29 cellular contexts compared by ENCODE assay signal in genomic region chr5:55383254-55383653, GRCh38.
A peak's percentile ranks its signal among the peaks of the same experiment; 100 is the strongest.
DNase-seq lines count a peak whose midpoint lies in the region; ATAC-seq, FAIRE-seq and TF ChIP-seq lines count a peak whose summit lies in the region.
"Had no signal": no experiment of that assay in that cellular context is flagged by ENCODE, and none has a peak within 500 bp of the region (broad histone marks: within the 10 kb centered on the region; RNA-seq: fewer than 3 reads in every experiment).

No MANE protein-coding gene starts in this region.

- POLR2A ChIA-PET in GM12878 (lab: Charles Lee) = no interaction called here
- POLR2A ChIA-PET in PC-9 (lab: Charles Lee; ENCODE audit: unreplicated experiment) = no interaction called here

- H4K20me1 ChIP-seq in GM12878 (ENCODE audit: control insufficient read depth, insufficient read depth) (no peaks in the 10 kb centered on the region), PC-9 (ENCODE audit: insufficient read depth) (no peaks in the 10 kb centered on the region; the same call in 1 of the 2 replicates)

- DNase-seq in activated T-cell treated with anti-CD3 and anti-CD28 coated beads, Interleukin-2, amount 50 U/mL, for 72 hours = no peak
- DNase-seq in activated T-cell treated with anti-CD3 and anti-CD28 coated beads, Interleukin-2, amount 50 U/mL, for 4 hours = no peak
- DNase-seq in GM12878 (ENCODE audit: low read depth, low spot score) = no peak
- DNase-seq in frontal cortex (ENCODE audit: low spot score in 2 of 2) = no peak
- DNase-seq in small intestine = no peak
- no peak for DNase-seq in PC-9
- DNase-seq in H4 (ENCODE audit: low spot score) = no peak
- DNase-seq: 8988T; ACHN; AML-193; BE2C; CD4-positive, alpha-beta T cell; CD8-positive, alpha-beta memory T cell; DMS 273 treated with DMSO at 0.1 percent for 48 hours; DMS79; EL; GDM1; GM23248; H9; HFFc6 had no signal

- TF ChIP-seq RAD21 in GM12878 (IDR thresholded peaks at IDR 0.05; ENCODE audit: insufficient read depth, low read depth, low read length) = no peak

- H3K27ac ChIP-seq in GM12878 (ENCODE audit: control insufficient read depth, insufficient read depth) = no peak overlapping the region
- no peak overlapping the region for H3K27ac ChIP-seq in small intestine (ENCODE audit: low read depth in 1 of 2, low read length in 1 of 2)
- no peak overlapping the region for H3K27ac ChIP-seq in PC-9
- H3K27ac ChIP-seq: A549; BLaER1 treated with 17β-estradiol and CSF1 and Interleukin-3, amounts not matched to agents 10 nM and 100 nM; GM23248 had no signal

- FAIRE-seq in GM12878 (lab: Jason Lieb, UNC) (no peak), frontal cortex (lab: Jason Lieb, UNC) (peak; percentile 44), small intestine (lab: Jason Lieb, UNC) (peak; percentile 51)
- FAIRE-seq: A549, D721Med, GM12891, GM18507, H1 had no signal

- CTCF ChIA-PET in GM12878 (lab: Yijun Ruan, JAX) (interaction anchor here (1.1 kb wide), 1 partner anchor 58 kb away, joined by 3 read pairs; no protein-coding TSS in a partner anchor), PC-9 (lab: Charles Lee) (no interaction called here)

- no peaks in the 10 kb centered on the region for H3F3A ChIP-seq in PC-9 (ENCODE audit: insufficient read depth, low read depth)

- no peak overlapping the region for H3K4me3 Mint-ChIP-seq in activated T-cell treated with anti-CD3 and anti-CD28 coated beads, Interleukin-2, amount 50 U/mL, for 72 hours
- H3K4me3 Mint-ChIP-seq in activated T-cell treated with anti-CD3 and anti-CD28 coated beads, Interleukin-2, amount 50 U/mL, for 4 hours = no peak overlapping the region
- H3K4me3 Mint-ChIP-seq: CD14-positive monocyte; CD4-positive, alpha-beta T cell; H9; HFFc6 had no signal

- no peak overlapping the region for H3K9ac ChIP-seq in GM12878 (ENCODE audit: control insufficient read depth, insufficient read depth, low read length)
- H3K9ac ChIP-seq: BLaER1 treated with 17β-estradiol and CSF1 and Interleukin-3, amounts not matched to agents 10 nM and 100 nM; GM23248 had no signal

- peaks cover 5 to 30% of the 10 kb centered on the region in 2 experiments for H3K36me3 ChIP-seq in GM12878 (ENCODE audit: control insufficient read depth in 2 of 2, insufficient read depth in 2 of 2, low read length in 1 of 2)
- peaks cover 3 to 9% of the 10 kb centered on the region in 2 donors for H3K36me3 ChIP-seq in small intestine (ENCODE audit: control insufficient read depth in 2 of 2, insufficient read depth in 2 of 2, low read length in 2 of 2)
- H3K36me3 ChIP-seq in PC-9 (ENCODE audit: low read depth) = peaks cover 26% of the 10 kb centered on the region; the same call in 1 of the 2 replicates

- TF ChIP-seq CTCF in GM12878 (IDR thresholded peaks at IDR 0.05 in 2 of 3, conservative IDR thresholded peaks at IDR 0.05 in 1 of 3; ENCODE audit: control insufficient read depth in 2 of 3, extremely low read depth in 1 of 3, insufficient read depth in 1 of 3, low read depth in 3 of 3, low read length in 3 of 3) (no peak), PC-9 (conservative IDR thresholded peaks at IDR 0.05) (no peak)

- H3K27me3 Mint-ChIP-seq in activated T-cell treated with anti-CD3 and anti-CD28 coated beads, Interleukin-2, amount 50 U/mL, for 72 hours (ENCODE audit: low read depth) = no peaks in the 10 kb centered on the region
- no peaks in the 10 kb centered on the region for H3K27me3 Mint-ChIP-seq in activated T-cell treated with anti-CD3 and anti-CD28 coated beads, Interleukin-2, amount 50 U/mL, for 4 hours (ENCODE audit: low read depth)
- H3K27me3 Mint-ChIP-seq: CD4-positive, alpha-beta T cell; CD8-positive, alpha-beta memory T cell had no signal

- H3K4me1 ChIP-seq in GM12878 (ENCODE audit: control insufficient read depth, insufficient read depth, low read length) = no peaks in the 10 kb centered on the region
- H3K4me1 ChIP-seq in small intestine (ENCODE audit: control insufficient read depth in 2 of 2, insufficient read depth in 1 of 2, low read depth in 1 of 2, low read length in 1 of 2) = peaks cover 0 to 2% of the 10 kb centered on the region in 2 donors
- no peaks in the 10 kb centered on the region; the same call in 1 of the 2 replicates for H3K4me1 ChIP-seq in PC-9 (replicated peaks; ENCODE audit: insufficient read depth)
- H3K4me1 ChIP-seq: BE2C; BLaER1 treated with 17β-estradiol and CSF1 and Interleukin-3, amounts not matched to agents 10 nM and 100 nM had no signal

- peaks cover 20% of the 10 kb centered on the region for H3K4me1 Mint-ChIP-seq in activated T-cell treated with anti-CD3 and anti-CD28 coated beads, Interleukin-2, amount 50 U/mL, for 72 hours (ENCODE audit: low read depth)
- H3K4me1 Mint-ChIP-seq in activated T-cell treated with anti-CD3 and anti-CD28 coated beads, Interleukin-2, amount 50 U/mL, for 4 hours (ENCODE audit: low read depth) = peaks cover 13% of the 10 kb centered on the region
- H3K4me1 Mint-ChIP-seq: CD14-positive monocyte had no signal

- no TSS peak for BruUV-seq in GM12878 (replicated peaks; lab: Mats Ljungman, UMichigan)
- no TSS peak for BruUV-seq in PC-9 (replicated peaks; lab: Mats Ljungman, UMichigan)

- H3K9me3 ChIP-seq in GM12878 (replicated peaks; ENCODE audit: control insufficient read depth, insufficient read depth, low read length) (peaks cover 12% of the 10 kb centered on the region; the same call in 2 of the 3 replicates), small intestine (ENCODE audit: control insufficient read depth, low read depth) (no peaks in the 10 kb centered on the region), PC-9 (ENCODE audit: insufficient read depth, low read depth) (no peaks in the 10 kb centered on the region)
- H3K9me3 ChIP-seq: A549, BE2C had no signal

- peaks cover 0 to 9% of the 10 kb centered on the region in 2 donors for H3K9me3 Mint-ChIP-seq in activated T-cell treated with anti-CD3 and anti-CD28 coated beads, Interleukin-2, amount 50 U/mL, for 72 hours
- peaks cover 22% of the 10 kb centered on the region for H3K9me3 Mint-ChIP-seq in activated T-cell treated with anti-CD3 and anti-CD28 coated beads, Interleukin-2, amount 50 U/mL, for 4 hours
- H3K9me3 Mint-ChIP-seq: HFFc6 had no signal

- H3K27me3 ChIP-seq in GM12878 (replicated peaks in 1 of 2; ENCODE audit: control insufficient read depth in 2 of 2, insufficient read depth in 2 of 2, low read length in 1 of 2) (no peaks in the 10 kb centered on the region), small intestine (ENCODE audit: control insufficient read depth in 2 of 2, insufficient read depth in 2 of 2, low read length in 2 of 2) (no peaks in the 10 kb centered on the region), PC-9 (ENCODE audit: insufficient read depth, low read depth) (no peaks in the 10 kb centered on the region)
- H3K27me3 ChIP-seq: BE2C; BLaER1 treated with 17β-estradiol and CSF1 and Interleukin-3, amounts not matched to agents 10 nM and 100 nM had no signal

- no peak for TF ChIP-seq EP300 in GM12878 (IDR thresholded peaks at IDR 0.05; ENCODE audit: borderline replicate concordance in 1 of 2, control insufficient read depth in 1 of 2, low read depth in 2 of 2, low read length in 2 of 2)

- no peak overlapping the region for H3K4me3 ChIP-seq in GM12878
- no peak overlapping the region for H3K4me3 ChIP-seq in small intestine (ENCODE audit: low read depth in 1 of 2, low read length in 2 of 2)
- no peak overlapping the region for H3K4me3 ChIP-seq in PC-9
- H3K4me3 ChIP-seq: A549; BLaER1 treated with 17β-estradiol and CSF1 and Interleukin-3, amounts not matched to agents 10 nM and 100 nM; GM23248 had no signal

- in situ Hi-C loops in GM12878 (cut with MboI) = no loop called here

- ATAC-seq in activated T-cell treated with anti-CD3 and anti-CD28 coated beads, Interleukin-2, amount 50 U/mL, for 72 hours (replicated peaks in 1 of 2) = no peak
- ATAC-seq in activated T-cell treated with anti-CD3 and anti-CD28 coated beads, Interleukin-2, amount 50 U/mL, for 4 hours = no peak
- ATAC-seq in GM12878 = no peak
- no peak for ATAC-seq in GM21390 (IDR thresholded peaks at IDR 0.05; ENCODE audit: unreplicated experiment)
- ATAC-seq: A549, HCT116 had no signal

- RAD21 ChIA-PET in GM12878 (lab: Charles Lee; ENCODE audit: unreplicated experiment) = no interaction called here

- TF ChIP-seq POLR2A in GM12878 (IDR thresholded peaks at IDR 0.05; ENCODE audit: low read depth, low read length) = no peak

- H3K36me3 Mint-ChIP-seq in activated T-cell treated with anti-CD3 and anti-CD28 coated beads, Interleukin-2, amount 50 U/mL, for 72 hours (ENCODE audit: insufficient read depth in 2 of 2) = peaks cover 12 to 45% of the 10 kb centered on the region in 2 donors
- H3K36me3 Mint-ChIP-seq in activated T-cell treated with anti-CD3 and anti-CD28 coated beads, Interleukin-2, amount 50 U/mL, for 4 hours (ENCODE audit: insufficient read depth) = peaks cover 72% of the 10 kb centered on the region

- no peak overlapping the region for H3K4me2 ChIP-seq in GM12878 (ENCODE audit: control insufficient read depth, insufficient read depth)
- H3K4me2 ChIP-seq in PC-9 = no peak overlapping the region
- H3K4me2 ChIP-seq: A549; BLaER1 treated with 17β-estradiol and CSF1 and Interleukin-3, amounts not matched to agents 10 nM and 100 nM had no signal

- peak overlapping the region; percentile 59 for H3K27ac Mint-ChIP-seq in activated T-cell treated with anti-CD3 and anti-CD28 coated beads, Interleukin-2, amount 50 U/mL, for 72 hours
- H3K27ac Mint-ChIP-seq: CD4-positive, alpha-beta T cell; CD8-positive, alpha-beta memory T cell; H9; HFFc6 had no signal

- H3K79me2 ChIP-seq in GM12878 (ENCODE audit: control insufficient read depth, insufficient read depth, low read length) = no peaks in the 10 kb centered on the region
- H3K79me2 ChIP-seq in PC-9 (ENCODE audit: low read depth) = no peaks in the 10 kb centered on the region

- no peaks in the 10 kb centered on the region for H3K9me2 ChIP-seq in PC-9 (ENCODE audit: insufficient read depth)

- SMC1A ChIA-PET in GM12878 (lab: Charles Lee; ENCODE audit: uncharacterized antibody, unreplicated experiment) = interaction anchor here (1.0 kb wide), 1 partner anchor 10 kb away, joined by 3 read pairs; no protein-coding TSS in a partner anchor

- intact Hi-C loops in GM12878 (cut with micrococcal nuclease; ENCODE audit: unreplicated experiment) (no loop called here), PC-9 (cut with micrococcal nuclease; ENCODE audit: unreplicated experiment) (no loop called here)

- H2AFZ ChIP-seq in GM12878 (ENCODE audit: control insufficient read depth, low read depth, low read length) (no peak overlapping the region), PC-9 (no peak overlapping the region)
- H2AFZ ChIP-seq: GM23248 had no signal
